Comparison of ENCODE assay signal across 8 cellular contexts in the genomic region with DNA sequence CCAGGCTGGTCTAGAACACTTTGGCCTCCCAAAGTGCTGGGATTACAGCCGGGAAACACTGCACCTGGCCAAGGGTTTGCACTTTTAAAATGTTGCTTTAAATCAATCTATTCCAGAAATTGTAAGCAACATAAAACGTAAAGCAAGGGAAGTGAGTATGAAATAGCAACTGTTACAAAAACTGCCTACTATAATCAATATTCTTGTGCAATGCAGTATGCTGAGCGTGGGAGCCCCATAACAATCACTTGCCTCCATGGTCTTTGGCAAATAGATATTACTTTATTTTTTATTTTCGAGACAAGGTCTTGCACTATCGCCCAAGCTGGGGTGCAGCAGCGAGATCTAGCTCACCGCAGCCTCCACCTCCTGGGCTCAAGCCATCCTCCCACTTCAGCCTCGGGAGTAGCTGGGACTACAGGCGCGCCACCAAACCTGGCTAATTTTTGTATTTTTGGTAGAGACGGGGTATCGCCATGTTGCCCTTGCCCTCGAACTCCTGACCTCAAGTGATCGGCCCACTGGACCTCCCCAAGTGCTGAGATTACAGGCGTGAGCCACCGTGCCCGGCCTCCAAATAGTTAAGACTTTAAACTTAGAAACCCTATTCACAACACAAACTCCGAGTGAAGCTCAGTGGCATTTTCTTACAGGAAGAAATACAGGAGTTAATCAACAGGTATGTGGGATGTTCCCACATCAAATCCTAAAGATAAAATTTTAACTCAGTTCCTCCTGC. TPM values are rescaled to one million over a fixed set of nuclear protein-coding genes. Genes with fewer than 3 reads are reported as not detected.
DNase-seq lines count a peak whose midpoint lies in the region; ATAC-seq and TF ChIP-seq lines count a peak whose summit lies in the region.

No MANE protein-coding gene starts in this region.

- no peaks in the 10 kb centered on the region for H3K9me3 Mint-ChIP-seq in CD4-positive, alpha-beta T cell
- H3K9me3 Mint-ChIP-seq in activated naive CD4-positive, alpha-beta T cell treated with anti-CD3 and anti-CD28 coated beads, Interleukin-2, amount 10 ng/mL, durations not matched to agents 7 days and 5 days, result peaks cover 1% of the 10 kb centered on the region

- H3K36me3 ChIP-seq in KOPT-K1 (ENCODE audit: insufficient read depth, low read length), result peaks cover 16% of the 10 kb centered on the region

- CTCF ChIA-PET in CD4-positive, alpha-beta T cell (lab: Charles Lee), result interaction anchor here (0.6 kb wide), 1 partner anchor 827 kb away, joined by 3 read pairs; no protein-coding TSS in a partner anchor
- CTCF ChIA-PET in activated naive CD4-positive, alpha-beta T cell treated with anti-CD3 and anti-CD28 coated beads, Interleukin-2, amount 10 ng/mL, durations not matched to agents 7 days and 5 days (lab: Charles Lee), result interaction anchor here (1.3 kb wide), 1 partner anchor 466 kb away, joined by 3 read pairs; no protein-coding TSS in a partner anchor

- peak overlapping the region; percentile 72 for H3K4me3 ChIP-seq in iPS-11a (ENCODE audit: low read depth, low read length)

- DNase-seq in CD4-positive, alpha-beta T cell, result peak in 6 of 10 experiments; percentile 0 to 34 (median 3)
- peak; percentile 29 for DNase-seq in activated naive CD4-positive, alpha-beta T cell treated with anti-CD3 and anti-CD28 coated beads, Interleukin-2, amount 10 ng/mL, durations not matched to agents 7 days and 5 days
- peak; percentile 9 for DNase-seq in stimulated activated CD4-positive, alpha-beta T cell treated with anti-CD3 and anti-CD28 coated beads, Interleukin-12 subunit alpha, Interleukin-12 subunit beta, amount 100 ng/mL, for 4 hours
- no peak for DNase-seq in NCI-H2171 (lab: John Stamatoyannopoulos, UW)
- no peak for DNase-seq in GM20000 (ENCODE audit: low spot score)

- ATAC-seq in CD4-positive, alpha-beta T cell (ENCODE audit: poor library complexity), result no peak
- no peak for ATAC-seq in HG02759 (IDR thresholded peaks at IDR 0.05; ENCODE audit: unreplicated experiment)

- H3K36me3 Mint-ChIP-seq in CD4-positive, alpha-beta T cell (ENCODE audit: low read depth), result peaks cover 27% of the 10 kb centered on the region
- H3K36me3 Mint-ChIP-seq in activated naive CD4-positive, alpha-beta T cell treated with anti-CD3 and anti-CD28 coated beads, Interleukin-2, amount 10 ng/mL, durations not matched to agents 7 days and 5 days, result peaks cover 16% of the 10 kb centered on the region

- H3K4me3 Mint-ChIP-seq in CD4-positive, alpha-beta T cell, result peak overlapping the region; percentile 92
- peak overlapping the region; percentile 89 for H3K4me3 Mint-ChIP-seq in activated naive CD4-positive, alpha-beta T cell treated with anti-CD3 and anti-CD28 coated beads, Interleukin-2, amount 10 ng/mL, durations not matched to agents 7 days and 5 days

- no peaks in the 10 kb centered on the region for H3K27me3 Mint-ChIP-seq in CD4-positive, alpha-beta T cell
- peaks cover 16% of the 10 kb centered on the region for H3K27me3 Mint-ChIP-seq in activated naive CD4-positive, alpha-beta T cell treated with anti-CD3 and anti-CD28 coated beads, Interleukin-2, amount 10 ng/mL, durations not matched to agents 7 days and 5 days

- peaks cover 44% of the 10 kb centered on the region for H3K4me1 Mint-ChIP-seq in CD4-positive, alpha-beta T cell (ENCODE audit: low read depth)
- H3K4me1 Mint-ChIP-seq in activated naive CD4-positive, alpha-beta T cell treated with anti-CD3 and anti-CD28 coated beads, Interleukin-2, amount 10 ng/mL, durations not matched to agents 7 days and 5 days, result peaks cover 26% of the 10 kb centered on the region

- H3K27ac ChIP-seq in CD4-positive, alpha-beta T cell (ENCODE audit: low read depth, low read length), result peak overlapping the region; percentile 80
- H3K27ac ChIP-seq in KOPT-K1 (ENCODE audit: low read depth, low read length, poor library complexity, severe bottlenecking), result peak overlapping the region; percentile 99

- intact Hi-C loops in CD4-positive, alpha-beta T cell (cut with DNase I, micrococcal nuclease), result loop anchor here (5.0 kb wide), 2 partner anchors 795 to 825 kb away; partner anchors contain the start of gene UBXN4 (in 1 of the 2)

- POLR2A ChIA-PET in CD4-positive, alpha-beta T cell (lab: Charles Lee), result interaction anchor here (0.6 to 3.0 kb wide), 23 partner anchors 10 to 959 kb away, joined by 3 to 49 read pairs (median 4); partner anchors contain the start of genes MCM6, R3HDM1, RAB3GAP1 and UBXN4

- H3K27me3 ChIP-seq in CD4-positive, alpha-beta T cell (ENCODE audit: control insufficient read depth, insufficient read depth, low read length), result no peaks in the 10 kb centered on the region

- H3K9me3 ChIP-seq in CD4-positive, alpha-beta T cell (ENCODE audit: control insufficient read depth, low read length), result no peaks in the 10 kb centered on the region
- H3K9me3 ChIP-seq in KOPT-K1 (ENCODE audit: insufficient read depth, low read length, poor library complexity, severe bottlenecking), result no peaks in the 10 kb centered on the region

- TF ChIP-seq CTCF in CD4-positive, alpha-beta T cell (IDR thresholded peaks at IDR 0.05), result no peak
- TF ChIP-seq CTCF in GM20000 (IDR thresholded peaks at IDR 0.05; ENCODE audit: extremely low read depth, missing control alignments), result no peak

- peak overlapping the region; percentile 92 for H3K27ac Mint-ChIP-seq in CD4-positive, alpha-beta T cell
- H3K27ac Mint-ChIP-seq in activated naive CD4-positive, alpha-beta T cell treated with anti-CD3 and anti-CD28 coated beads, Interleukin-2, amount 10 ng/mL, durations not matched to agents 7 days and 5 days, result peak overlapping the region; percentile 100

RNA-seq across cellular contexts. Expression of gene CCNT2, which starts 1.2 kb away (rescaled TPM):
- total RNA-seq in CD4-positive, alpha-beta T cell, result 10 to 100 TPM; 62.1 to 67.5 TPM

Comparison
In these comparisons a context has a peak if more than half of its experiments do, and no peak if none do; other contexts are left out.
1. DNase-seq: peak in CD4-positive, alpha-beta T cell (6 of 10), activated naive CD4-positive, alpha-beta T cell treated with anti-CD3 and anti-CD28 coated beads, Interleukin-2, amount 10 ng/mL, durations not matched to agents 7 days and 5 days (single experiment) and stimulated activated CD4-positive, alpha-beta T cell treated with anti-CD3 and anti-CD28 coated beads, Interleukin-12 subunit alpha, Interleukin-12 subunit beta, amount 100 ng/mL, for 4 hours (single experiment); none in NCI-H2171 (single experiment) and GM20000 (single experiment).